Comparison of ENCODE assay signal across 25 cellular contexts in the genomic region with DNA sequence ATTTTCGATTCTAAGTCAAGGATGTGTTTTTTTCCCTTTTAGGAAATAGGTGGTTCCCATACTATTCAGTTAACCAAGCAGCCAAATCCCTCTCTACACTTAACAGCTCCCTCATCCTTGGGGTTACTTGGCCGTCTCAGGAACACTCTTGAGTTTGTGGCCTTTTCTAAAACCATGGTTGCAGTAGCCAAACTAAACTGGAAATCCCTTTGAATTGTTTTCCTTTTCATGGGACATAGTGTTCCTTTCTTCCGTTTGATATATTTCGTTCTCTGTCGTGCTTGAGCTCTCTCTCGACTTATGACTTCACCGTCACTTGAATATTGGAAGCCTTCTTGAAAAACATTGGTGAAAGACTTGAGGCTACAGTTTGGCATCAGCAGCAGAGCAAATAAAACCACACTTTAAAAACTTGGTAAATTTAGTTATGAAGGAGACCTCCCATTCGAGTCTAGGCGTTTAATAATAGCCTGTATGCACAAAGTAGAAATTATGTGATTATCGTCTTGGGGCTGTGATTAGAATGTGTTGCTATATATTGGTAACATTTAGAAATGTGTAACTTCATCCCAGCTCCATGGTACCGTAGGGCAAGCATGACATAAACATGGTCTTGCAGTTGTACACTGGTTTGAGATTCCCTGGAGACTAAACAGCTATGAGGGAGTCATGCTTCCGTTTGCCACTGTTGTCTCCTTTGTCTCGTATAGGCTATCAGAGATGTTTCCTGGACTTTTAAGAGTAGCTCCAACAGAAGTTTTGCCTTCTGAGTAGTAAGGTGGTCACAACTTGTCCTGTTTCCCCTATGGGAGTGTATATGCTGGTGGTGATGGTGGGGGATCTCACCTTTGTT.
DNase-seq lines count a peak whose midpoint lies in the region; ATAC-seq, FAIRE-seq and TF ChIP-seq lines count a peak whose summit lies in the region.
"Had no signal": no experiment of that assay in that cellular context is flagged by ENCODE, and none has a peak within 500 bp of the region (broad histone marks: within the 10 kb centered on the region; RNA-seq: fewer than 3 reads in every experiment).

No MANE protein-coding gene starts in this region.

- H3K4me3 ChIP-seq in GM23338 (no peak overlapping the region), breast epithelium (no peak overlapping the region), keratinocyte (ENCODE audit: control insufficient read depth in 2 of 3, extremely low read depth in 1 of 3, insufficient read depth in 2 of 3, low read depth in 1 of 3, low read length in 3 of 3) (no peak overlapping the region), skin epidermis (no peak overlapping the region)
- H3K4me3 ChIP-seq: cardiac muscle cell, HAP-1, uterus had no signal

- H3K79me2 ChIP-seq in GM23338 (replicated peaks; ENCODE audit: insufficient read depth) (peaks cover 89% of the 10 kb centered on the region), keratinocyte (ENCODE audit: control insufficient read depth, insufficient read depth, low read length) (peaks cover 15% of the 10 kb centered on the region)

- H2AFZ ChIP-seq in GM23338 (no peak overlapping the region), keratinocyte (ENCODE audit: control insufficient read depth, low read length) (no peak overlapping the region)

- no peak for ATAC-seq in GM23338
- ATAC-seq: activated CD4-positive, CD25-positive, alpha-beta regulatory T cell treated with anti-CD3 and anti-CD28 coated beads, Interleukin-2, amount 50 U/mL, for 24 hours; activated T-cell treated with anti-CD3 and anti-CD28 coated beads, Interleukin-2, amount 50 U/mL, for 72 hours had no signal

- dilution Hi-C loops in keratinocyte (cut with MboI; ENCODE audit: extremely low pct_ligation_motif_present, low sequenced_read_pairs) = no loop called here

- no peaks in the 10 kb centered on the region for H3K36me3 ChIP-seq in GM23338 (ENCODE audit: insufficient read depth)
- H3K36me3 ChIP-seq in breast epithelium = no peaks in the 10 kb centered on the region
- H3K36me3 ChIP-seq in keratinocyte (ENCODE audit: control insufficient read depth in 2 of 2, extremely low read depth in 1 of 2, insufficient read depth in 2 of 2, low read length in 2 of 2) = peaks cover 0 to 1% of the 10 kb centered on the region in 2 experiments
- H3K36me3 ChIP-seq: cardiac muscle cell, HAP-1, uterus had no signal

- no peak overlapping the region for H3K9ac ChIP-seq in keratinocyte (ENCODE audit: control insufficient read depth, extremely low read depth, insufficient read depth, low read length)

- H3K4me1 ChIP-seq in GM23338 (ENCODE audit: insufficient read depth) = peaks cover 92% of the 10 kb centered on the region
- peaks cover 0 to 6% of the 10 kb centered on the region in 2 donors for H3K4me1 ChIP-seq in breast epithelium
- peaks cover 41% of the 10 kb centered on the region for H3K4me1 ChIP-seq in keratinocyte (ENCODE audit: control insufficient read depth, extremely low read depth, insufficient read depth, low read length)
- H3K4me1 ChIP-seq: uterus had no signal

- peaks cover 88% of the 10 kb centered on the region for H3K4me1 Mint-ChIP-seq in GM23338
- no peaks in the 10 kb centered on the region for H3K4me1 Mint-ChIP-seq in immature natural killer cell
- H3K4me1 Mint-ChIP-seq: activated naive CD8-positive, alpha-beta T cell treated with anti-CD3 and anti-CD28 coated beads, Interleukin-2, amount 10 ng/mL, durations not matched to agents 7 days and 5 days; stimulated activated naive CD8-positive, alpha-beta T cell treated with anti-CD3 and anti-CD28 coated beads, Interleukin-15, amount 100 ng/mL, for 72 hours had no signal

- no peak for FAIRE-seq in keratinocyte (lab: Jason Lieb, UNC)
- FAIRE-seq: GM18507 had no signal

- H4K20me1 ChIP-seq in GM23338 (replicated peaks; ENCODE audit: insufficient read depth) = no peaks in the 10 kb centered on the region
- no peaks in the 10 kb centered on the region for H4K20me1 ChIP-seq in keratinocyte (ENCODE audit: control insufficient read depth, extremely low read depth, insufficient read depth, low read length)

- H3K9me3 ChIP-seq in breast epithelium (no peaks in the 10 kb centered on the region), keratinocyte (ENCODE audit: control insufficient read depth, low read depth, low read length) (no peaks in the 10 kb centered on the region)
- H3K9me3 ChIP-seq: HAP-1, uterus had no signal

- H3K27ac ChIP-seq in GM23338 (ENCODE audit: low read depth) (no peak overlapping the region), breast epithelium (peak overlapping the region; percentile 13 to 72), keratinocyte (ENCODE audit: control insufficient read depth, insufficient read depth, low read length) (peak overlapping the region; percentile 75), skin epidermis (peak overlapping the region in 11 of 21 experiments; percentile 26 to 70 (median 49))
- H3K27ac ChIP-seq: cardiac muscle cell, uterus had no signal

- H3K9me3 Mint-ChIP-seq in GM23338 = no peaks in the 10 kb centered on the region
- peaks cover 0 to 5% (median under 1%) of the 10 kb centered on the region in 6 donors for H3K9me3 Mint-ChIP-seq in immature natural killer cell
- H3K9me3 Mint-ChIP-seq: activated naive CD8-positive, alpha-beta T cell treated with anti-CD3 and anti-CD28 coated beads, Interleukin-2, amount 10 ng/mL, durations not matched to agents 7 days and 5 days; stimulated activated naive CD8-positive, alpha-beta T cell treated with anti-CD3 and anti-CD28 coated beads, Interleukin-15, amount 100 ng/mL, for 72 hours had no signal

- H3K27me3 Mint-ChIP-seq in GM23338 (ENCODE audit: insufficient read depth, low read depth, poor library complexity) (peaks cover 17% of the 10 kb centered on the region), immature natural killer cell (ENCODE audit: low read depth in 3 of 3) (peaks cover 1 to 5% (median 2%) of the 10 kb centered on the region in 3 donors)
- H3K27me3 Mint-ChIP-seq: activated naive CD8-positive, alpha-beta T cell treated with anti-CD3 and anti-CD28 coated beads, Interleukin-2, amount 10 ng/mL, durations not matched to agents 7 days and 5 days had no signal

- H3K27me3 ChIP-seq in GM23338 (ENCODE audit: insufficient read depth) (no peaks in the 10 kb centered on the region), breast epithelium (no peaks in the 10 kb centered on the region), keratinocyte (ENCODE audit: control insufficient read depth, extremely low read depth, insufficient read depth, low read length) (no peaks in the 10 kb centered on the region)
- H3K27me3 ChIP-seq: cardiac muscle cell, uterus had no signal

- peaks cover under 1% of the 10 kb centered on the region for H3F3A ChIP-seq in GM23338 (replicated peaks; ENCODE audit: low read depth)

- intact Hi-C loops in breast epithelium (cut with DNase I; ENCODE audit: low total_unique reads) (no loop called here), head of caudate nucleus (cut with DNase I) (no loop called here)

- H3K36me3 Mint-ChIP-seq in GM23338 (ENCODE audit: low read depth) = no peaks in the 10 kb centered on the region
- H3K36me3 Mint-ChIP-seq in immature natural killer cell = no peaks in the 10 kb centered on the region
- H3K36me3 Mint-ChIP-seq: activated naive CD8-positive, alpha-beta T cell treated with anti-CD3 and anti-CD28 coated beads, Interleukin-2, amount 10 ng/mL, durations not matched to agents 7 days and 5 days had no signal

- TF ChIP-seq CTCF in GM23338 (conservative IDR thresholded peaks at IDR 0.05; ENCODE audit: low read depth in 2 of 2) (no peak), breast epithelium (IDR thresholded peaks at IDR 0.05) (no peak), keratinocyte (optimal IDR thresholded peaks at IDR 0.05 in 1 of 3, IDR thresholded peaks at IDR 0.05 in 1 of 3, conservative IDR thresholded peaks at IDR 0.05 in 1 of 3; ENCODE audit: extremely low read depth in 1 of 3, insufficient read depth in 2 of 3, low read length in 3 of 3) (no peak)

- H3K9me2 ChIP-seq in GM23338 (ENCODE audit: insufficient read depth) = no peaks in the 10 kb centered on the region

- no peak for DNase-seq in GM23338 (ENCODE audit: low spot score)
- no peak for DNase-seq in breast epithelium (ENCODE audit: low spot score in 2 of 2)
- no peak for DNase-seq in keratinocyte (ENCODE audit: low read depth, low spot score)
- DNase-seq in head of caudate nucleus = no peak
- DNase-seq in NCI-H510A (lab: John Stamatoyannopoulos, UW) = no peak
- no peak for DNase-seq in immature natural killer cell
- DNase-seq in HCEC 1CT = no peak
- DNase-seq: activated CD8-positive, alpha-beta memory T cell treated with anti-CD3 and anti-CD28 coated beads for 24 hours; activated naive CD8-positive, alpha-beta T cell treated with anti-CD3 and anti-CD28 coated beads, Interleukin-2, amount 10 ng/mL, durations not matched to agents 7 days and 5 days; activated T-cell treated with anti-CD3 and anti-CD28 coated beads, Interleukin-2, amount 50 U/mL, for 72 hours; effector CD8-positive, alpha-beta T cell; hypothalamus; Karpas-422; kidney glomerular epithelial cell; NCI-H1105 treated with DMSO at 0.1 percent for 48 hours; NCI-H2107; NCI-H526 treated with DMSO at 0.1 percent for 48 hours; stimulated activated CD4-positive, alpha-beta T cell treated with anti-CD3 and anti-CD28 coated beads, Interleukin-1b, Interleukin-23, amount 100 ng/mL, for 48 hours; stimulated activated naive CD8-positive, alpha-beta T cell treated with anti-CD3 and anti-CD28 coated beads, Interleukin-15, amount 100 ng/mL, for 72 hours; uterus had no signal

- H3K27ac Mint-ChIP-seq in GM23338 (no peak overlapping the region), immature natural killer cell (no peak overlapping the region)
- H3K27ac Mint-ChIP-seq: activated naive CD8-positive, alpha-beta T cell treated with anti-CD3 and anti-CD28 coated beads, Interleukin-2, amount 10 ng/mL, durations not matched to agents 7 days and 5 days; activated T-cell treated with anti-CD3 and anti-CD28 coated beads, Interleukin-2, amount 50 U/mL, for 72 hours; stimulated activated naive CD8-positive, alpha-beta T cell treated with anti-CD3 and anti-CD28 coated beads, Interleukin-15, amount 100 ng/mL, for 72 hours had no signal

- H3K4me2 ChIP-seq in GM23338 = peak overlapping the region; percentile 61; the same call in 1 of the 2 replicates
- peak overlapping the region; percentile 46 for H3K4me2 ChIP-seq in keratinocyte (ENCODE audit: control insufficient read depth, extremely low read depth, insufficient read depth, low read depth, low read length)

- no peaks in the 10 kb centered on the region for H3K9me1 ChIP-seq in keratinocyte (ENCODE audit: control insufficient read depth, extremely low read depth, insufficient read depth, low read length)

- H3K4me3 Mint-ChIP-seq in GM23338 (no peak overlapping the region), immature natural killer cell (no peak overlapping the region)
- H3K4me3 Mint-ChIP-seq: activated naive CD8-positive, alpha-beta T cell treated with anti-CD3 and anti-CD28 coated beads, Interleukin-2, amount 10 ng/mL, durations not matched to agents 7 days and 5 days; activated T-cell treated with anti-CD3 and anti-CD28 coated beads, Interleukin-2, amount 50 U/mL, for 72 hours; stimulated activated naive CD8-positive, alpha-beta T cell treated with anti-CD3 and anti-CD28 coated beads, Interleukin-15, amount 100 ng/mL, for 72 hours had no signal

- no peak for TF ChIP-seq POLR2A in breast epithelium (IDR thresholded peaks at IDR 0.05)

TF ChIP-seq in GM23338, 12 proteins besides CTCF, POLR2A, EP300 and RAD21 (continues in another document):
- no peak for TF ChIP-seq EZH2 (IDR thresholded peaks at IDR 0.05; ENCODE audit: low read depth, unreplicated experiment)
- TF ChIP-seq ZNF114 (CRISPR knock-in tag; IDR thresholded peaks at IDR 0.05) = no peak
